Comparison of ENCODE assay signal across 8 cellular contexts in the genomic region with DNA sequence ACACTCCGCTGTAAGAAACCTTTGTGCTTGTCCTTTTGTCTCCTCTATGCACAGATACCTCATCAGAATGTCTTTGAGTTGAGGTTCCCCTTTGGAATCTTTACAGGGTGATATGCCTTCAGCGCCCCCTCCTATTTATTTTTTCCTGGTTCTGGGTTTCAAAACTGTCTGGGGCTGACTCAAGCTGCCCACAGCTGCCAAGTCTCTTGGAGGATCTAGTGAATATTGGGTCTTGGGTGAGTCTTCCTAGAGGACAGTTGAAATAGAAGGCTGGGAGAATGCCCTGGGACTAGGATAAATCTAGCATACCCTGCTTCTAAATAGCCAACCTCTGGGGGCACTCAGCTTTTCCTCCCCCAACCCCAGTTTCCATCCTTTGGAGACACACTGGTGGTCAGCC. TPM values are rescaled to one million over a fixed set of nuclear protein-coding genes. Genes with fewer than 3 reads are reported as not detected.
DNase-seq lines count a peak whose midpoint lies in the region; ATAC-seq and TF ChIP-seq lines count a peak whose summit lies in the region.

No MANE protein-coding gene starts in this region.

- peaks cover 5% of the 10 kb centered on the region for H3K36me3 Mint-ChIP-seq in progenitor cell of endocrine pancreas (ENCODE audit: insufficient read depth)

- WGBS in esophagus, 2 donors: 12 to 13% methylated on average over 2 of the region's 2 CpGs

- H3K9me3 ChIP-seq in Peyer's patch: no peaks in the 10 kb centered on the region
- H3K9me3 ChIP-seq in esophagus (ENCODE audit: control insufficient read depth in 2 of 2, insufficient read depth in 1 of 2, low read depth in 1 of 2, low read length in 1 of 2): peaks cover 0 to 2% of the 10 kb centered on the region in 2 donors

- TF ChIP-seq POLR2A in Peyer's patch (IDR thresholded peaks at IDR 0.05): no peak

- CTCF ChIA-PET in HEK293T (lab: Yijun Ruan, JAX): no interaction called here

- peaks cover 14% of the 10 kb centered on the region for H3K4me1 Mint-ChIP-seq in progenitor cell of endocrine pancreas (ENCODE audit: low read depth)

- DNase-seq in Peyer's patch: no peak
- DNase-seq in progenitor cell of endocrine pancreas (ENCODE audit: low spot score, unreplicated experiment): no peak
- no peak for DNase-seq in HEK293T (ENCODE audit: extremely low spot score)
- DNase-seq in SW 1271 (lab: John Stamatoyannopoulos, UW): no peak
- no peak for DNase-seq in G401 (ENCODE audit: low spot score)

- H3K4me1 ChIP-seq in Peyer's patch (peaks cover 0 to 15% (median 4%) of the 10 kb centered on the region in 4 donors), esophagus (ENCODE audit: control insufficient read depth in 2 of 2, insufficient read depth in 2 of 2, low read length in 1 of 2) (peaks cover 0 to 3% of the 10 kb centered on the region in 2 donors)

- H3K36me3 ChIP-seq in Peyer's patch: peaks cover 0 to 3% (median 0%) of the 10 kb centered on the region in 3 donors
- no peaks in the 10 kb centered on the region for H3K36me3 ChIP-seq in esophagus (ENCODE audit: control insufficient read depth in 2 of 2, insufficient read depth in 2 of 2, low read length in 1 of 2)

- in situ Hi-C loops in G401 (cut with HindIII; ENCODE audit: low sequenced_read_pairs): no loop called here

- ATAC-seq in GM21529 (IDR thresholded peaks at IDR 0.05; ENCODE audit: unreplicated experiment): no peak

- H3K27me3 Mint-ChIP-seq in progenitor cell of endocrine pancreas: peaks cover 3% of the 10 kb centered on the region

- H3K9me3 Mint-ChIP-seq in progenitor cell of endocrine pancreas (ENCODE audit: low read depth): no peaks in the 10 kb centered on the region

- peak overlapping the region; percentile 97 for H3K27ac Mint-ChIP-seq in progenitor cell of endocrine pancreas

- peak overlapping the region; percentile 84 for H3K4me3 Mint-ChIP-seq in progenitor cell of endocrine pancreas (ENCODE audit: low read depth)

- TF ChIP-seq CTCF in Peyer's patch (IDR thresholded peaks at IDR 0.05): no peak
- TF ChIP-seq CTCF in progenitor cell of endocrine pancreas (IDR thresholded peaks at IDR 0.05; ENCODE audit: unreplicated experiment): no peak

- H3K27me3 ChIP-seq in Peyer's patch (no peaks in the 10 kb centered on the region), esophagus (ENCODE audit: control insufficient read depth in 1 of 2, insufficient read depth in 2 of 2, low read length in 2 of 2) (no peaks in the 10 kb centered on the region)

- H3K27ac ChIP-seq in Peyer's patch: peak overlapping the region in 3 of 4 donors; percentile 89 to 99 (median 96)
- H3K27ac ChIP-seq in esophagus (ENCODE audit: low read depth in 2 of 2, low read length in 1 of 2): no peak overlapping the region

- H3K4me3 ChIP-seq in GM08714 (ENCODE audit: low read length) (peak overlapping the region; percentile 94), Peyer's patch (peak overlapping the region; percentile 61 to 97 (median 86)), esophagus (ENCODE audit: low read depth in 1 of 2, low read length in 2 of 2) (peak overlapping the region; percentile 86 to 95)

- POLR2A ChIA-PET in HEK293T (lab: Yijun Ruan, JAX): no interaction called here

TF ChIP-seq in HEK293T, 16 proteins besides CTCF, POLR2A, EP300 and RAD21:
- no peak for TF ChIP-seq NFRKB (IDR thresholded peaks at IDR 0.05)

RNA-seq across cellular contexts. Expression of a gene that starts 0.9 kb away (rescaled TPM):
- total RNA-seq in Peyer's patch (10 to 100 TPM in 2 of 4 donors, 1 to 10 TPM in 2; 6.4 to 26.4 (median 9.8) TPM), progenitor cell of endocrine pancreas (15.3 and 15.6 TPM in 2 replicates)
- polyA plus RNA-seq in esophagus: 1 to 10 TPM; 1.7 to 1.8 TPM
- 4.2 and 5.1 TPM in 2 replicates for total RNA-seq in G401 (2014; rRNA removed; shearing (Covaris generic))

RNA-seq across cellular contexts. Expression of a gene that starts 7.3 kb away (rescaled TPM):
- total RNA-seq in Peyer's patch (1 to 10 TPM; 1.7 to 5.8 (median 3.9) TPM), progenitor cell of endocrine pancreas (28.0 and 29.7 TPM in 2 replicates)
- under 1 TPM; 0.47 to 0.75 TPM for polyA plus RNA-seq in esophagus
- 6.9 and 8.8 TPM in 2 replicates for total RNA-seq in G401 (2014; rRNA removed; shearing (Covaris generic))

RNA-seq across cellular contexts. Expression of a gene that starts 23.7 kb away (rescaled TPM):
- 1 to 10 TPM in 3 of 4 donors, under 1 TPM in 1; 0.88 to 9.5 (median 7.6) TPM for total RNA-seq in Peyer's patch
- polyA plus RNA-seq in esophagus: 1 to 10 TPM; 1.8 to 3.6 TPM
- 9.9 and 12.1 TPM in 2 replicates for total RNA-seq in progenitor cell of endocrine pancreas
- 1.2 TPM in 1 of 2 replicates, not detected in the other for total RNA-seq in G401 (2014; rRNA removed; shearing (Covaris generic))

Comparison
In these comparisons a context has a peak if more than half of its experiments do, and no peak if none do; other contexts are left out.
1. H3K27ac ChIP-seq: peak in Peyer's patch (3 of 4); none in esophagus (0 of 2).
2. Peak in every context shown above with its lines, with median percentiles within 50 percentile points of each other: H3K4me3 ChIP-seq.